ENCODE assay signal across 9 cellular contexts in the genomic region with DNA sequence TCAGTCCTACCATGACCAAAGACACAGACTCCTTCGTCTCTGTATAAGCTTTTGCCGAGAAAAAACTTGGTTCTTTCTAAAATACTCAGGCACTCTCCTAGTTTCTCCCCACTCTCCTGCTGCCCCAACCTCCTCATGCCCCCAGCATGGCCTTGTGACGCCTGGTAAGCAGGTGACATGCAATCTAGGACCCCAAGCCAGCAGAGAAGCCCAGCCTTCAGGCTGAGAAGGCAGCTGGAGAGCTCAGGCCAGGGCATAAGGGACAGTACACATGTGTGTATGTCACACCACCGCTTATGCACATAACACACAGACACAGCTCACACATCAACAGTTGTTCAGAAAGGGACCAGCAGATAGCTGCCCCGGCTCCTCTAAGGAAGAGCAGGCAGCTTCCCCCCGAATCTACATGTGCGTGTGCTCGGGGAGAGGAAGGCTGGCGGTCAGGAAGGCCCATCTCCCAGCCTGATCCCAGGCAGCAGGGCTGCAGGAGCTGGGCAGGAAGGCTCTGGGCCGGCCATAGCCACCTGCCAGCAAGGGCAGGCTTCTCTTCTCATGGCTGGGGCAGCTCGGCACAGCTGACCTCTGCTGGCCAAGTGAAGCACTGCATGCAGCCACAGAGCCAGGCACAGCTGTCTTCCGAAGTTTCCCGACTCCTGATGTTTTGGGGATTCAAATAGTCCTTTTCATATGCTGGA. TPM values are rescaled to one million over a fixed set of nuclear protein-coding genes. Genes with fewer than 3 reads are reported as not detected.
A peak's percentile ranks its signal among the peaks of the same experiment; 100 is the strongest.
DNase-seq lines count a peak whose midpoint lies in the region; ATAC-seq, FAIRE-seq and TF ChIP-seq lines count a peak whose summit lies in the region.
"Had no signal": no experiment of that assay in that cellular context is flagged by ENCODE, and none has a peak within 500 bp of the region (broad histone marks: within the 10 kb centered on the region; RNA-seq: fewer than 3 reads in every experiment).

No MANE protein-coding gene starts in this region.

- peaks cover 31 to 50% (median 45%) of the 10 kb centered on the region in 4 experiments for H3K36me3 ChIP-seq in H1 (ENCODE audit: control insufficient read depth in 2 of 4, insufficient read depth in 4 of 4, low read length in 3 of 4)

- no peak overlapping the region for H4K5ac ChIP-seq in H1 (ENCODE audit: insufficient read length, low read depth, low read length)

- H3K27ac Mint-ChIP-seq in activated CD8-positive, alpha-beta memory T cell treated with anti-CD3 and anti-CD28 coated beads, Interleukin-2, amount 10 ng/mL, durations not matched to agents 7 days and 5 days, result peak overlapping the region; percentile 41
- H3K27ac Mint-ChIP-seq in stimulated activated naive B cell treated with anti-CD40 and anti-IgM and Interleukin-4, amounts not matched to agents 10 μg/mL and 1 μg/mL and 100 μg/mL, for 72 hours, result peak overlapping the region; percentile 89

- DNase-seq in NOMO-1 (lab: John Stamatoyannopoulos, UW; ENCODE audit: unreplicated experiment in 2 of 2) (peak; percentile 27 to 30), H1 (ENCODE audit: low read depth in 1 of 2, low spot score in 2 of 2) (peak; percentile 36 to 88), midbrain (lab: John Stamatoyannopoulos, UW) (peak; percentile 67)
- peak; percentile 73 for DNase-seq in activated CD8-positive, alpha-beta memory T cell treated with anti-CD3 and anti-CD28 coated beads, Interleukin-2, amount 10 ng/mL, durations not matched to agents 7 days and 5 days
- DNase-seq in stimulated activated naive B cell treated with anti-CD40 and anti-IgM and Interleukin-4, amounts not matched to agents 10 μg/mL and 1 μg/mL and 100 μg/mL, for 72 hours, result peak; percentile 37

- H3K9ac ChIP-seq in H1 (replicated peaks in 1 of 4; ENCODE audit: extremely low read depth in 1 of 4, low read depth in 3 of 4, low read length in 3 of 4), result no peak overlapping the region

- H3K79me2 ChIP-seq in H1 (ENCODE audit: control insufficient read depth in 1 of 2, insufficient read depth in 2 of 2, low read length in 2 of 2), result no peaks in the 10 kb centered on the region; a peak in 1 of 4 replicates

- no peak for TF ChIP-seq POLR2A in H1 (IDR thresholded peaks at IDR 0.05; ENCODE audit: control extremely low read depth in 1 of 2, low read depth in 2 of 2, low read length in 2 of 2)

- H3K27me3 ChIP-seq in H1 (replicated peaks in 1 of 4; ENCODE audit: control insufficient read depth in 3 of 4, extremely low read depth in 1 of 4, insufficient read depth in 3 of 4, low read length in 3 of 4), result no peaks in the 10 kb centered on the region; a peak in 1 of 7 replicates

- POLR2A ChIA-PET in H1 (lab: Charles Lee; ENCODE audit: partially characterized antibody), result interaction anchor here (0.6 to 8.3 kb wide), 15 partner anchors 6 to 409 kb away, joined by 3 to 89 read pairs (median 4); a partner anchor contains a TSS

- no peak overlapping the region for H3K56ac ChIP-seq in H1 (replicated peaks; ENCODE audit: insufficient read length, low read depth, low read length)

- H2BK15ac ChIP-seq in H1 (ENCODE audit: low read length), result no peak overlapping the region

- TF ChIP-seq CTCF in GM12872 (IDR thresholded peaks at IDR 0.05; ENCODE audit: insufficient read depth, low read depth, low read length) (peak; percentile 99), H1 (IDR thresholded peaks at IDR 0.05; ENCODE audit: control extremely low read depth in 1 of 3, insufficient read depth in 1 of 3, low read depth in 1 of 3, low read length in 3 of 3) (peak; percentile 91 to 98 (median 96))

- no peak overlapping the region for H3K18ac ChIP-seq in H1 (ENCODE audit: extremely low read depth, low read length)

- peak; percentile 62 for ATAC-seq in HG03045 (IDR thresholded peaks at IDR 0.05; ENCODE audit: unreplicated experiment)
- peak; percentile 91 for ATAC-seq in activated CD8-positive, alpha-beta memory T cell treated with anti-CD3 and anti-CD28 coated beads, Interleukin-2, amount 10 ng/mL, durations not matched to agents 7 days and 5 days
- peak; percentile 87 to 89 for ATAC-seq in stimulated activated naive B cell treated with anti-CD40 and anti-IgM and Interleukin-4, amounts not matched to agents 10 μg/mL and 1 μg/mL and 100 μg/mL, for 72 hours (replicated peaks)
- ATAC-seq in GM21528 (IDR thresholded peaks at IDR 0.05; ENCODE audit: low FRiP score, unreplicated experiment), result no peak

- no peak overlapping the region for H2AK5ac ChIP-seq in H1 (ENCODE audit: low read depth, low read length)

- TF ChIP-seq RAD21 in H1 (IDR thresholded peaks at IDR 0.05 in 1 of 2, conservative IDR thresholded peaks at IDR 0.05 in 1 of 2; ENCODE audit: low read depth in 2 of 2, low read length in 2 of 2), result peak; percentile 81 to 84

- no peak overlapping the region for H4K91ac ChIP-seq in H1 (replicated peaks; ENCODE audit: insufficient read length, low read length)

- H3K79me1 ChIP-seq in H1 (ENCODE audit: low read depth, low read length), result no peaks in the 10 kb centered on the region

- no peak overlapping the region for H3K27ac ChIP-seq in H1 (ENCODE audit: low read depth, low read length)

- no peak overlapping the region for H3K4me3 Mint-ChIP-seq in activated CD8-positive, alpha-beta memory T cell treated with anti-CD3 and anti-CD28 coated beads, Interleukin-2, amount 10 ng/mL, durations not matched to agents 7 days and 5 days
- H3K4me3 Mint-ChIP-seq in stimulated activated naive B cell treated with anti-CD40 and anti-IgM and Interleukin-4, amounts not matched to agents 10 μg/mL and 1 μg/mL and 100 μg/mL, for 72 hours, result no peak overlapping the region

- CTCF ChIA-PET in activated CD8-positive, alpha-beta memory T cell treated with anti-CD3 and anti-CD28 coated beads, Interleukin-2, amount 10 ng/mL, durations not matched to agents 7 days and 5 days (lab: Charles Lee), result interaction anchor here (0.7 to 3.9 kb wide), 42 partner anchors 9 to 625 kb away, joined by 3 to 37 read pairs (median 4); a partner anchor contains a TSS
- CTCF ChIA-PET in H1 (lab: Charles Lee; ENCODE audit: partially characterized antibody), result interaction anchor here (0.5 to 10.2 kb wide), 40 partner anchors 8 to 1827 kb away, joined by 3 to 98 read pairs (median 4); a partner anchor contains a TSS

- WGBS in H1 (ENCODE audit: extremely low coverage in 1 of 2, insufficient coverage in 1 of 2, insufficient read length in 1 of 2, insufficient replicate concordance in 2 of 2, low coverage in 1 of 2, low lambda C conversion rate in 2 of 2, missing lambda C conversion rate in 1 of 2), 2 experiments, result 81% methylated on average over 12 of the region's 13 CpGs; no CpG with 5 or more reads in 1 of the 2 experiments

- no peak overlapping the region for H3K23ac ChIP-seq in H1 (ENCODE audit: insufficient read length)

- no peaks in the 10 kb centered on the region for H3K27me3 Mint-ChIP-seq in activated CD8-positive, alpha-beta memory T cell treated with anti-CD3 and anti-CD28 coated beads, Interleukin-2, amount 10 ng/mL, durations not matched to agents 7 days and 5 days
- no peaks in the 10 kb centered on the region for H3K27me3 Mint-ChIP-seq in stimulated activated naive B cell treated with anti-CD40 and anti-IgM and Interleukin-4, amounts not matched to agents 10 μg/mL and 1 μg/mL and 100 μg/mL, for 72 hours

- H3K4me2 ChIP-seq in H1 (ENCODE audit: insufficient read depth in 1 of 2, low read depth in 2 of 2, low read length in 2 of 2), result no peak overlapping the region

- no peaks in the 10 kb centered on the region for H3K4me1 Mint-ChIP-seq in activated CD8-positive, alpha-beta memory T cell treated with anti-CD3 and anti-CD28 coated beads, Interleukin-2, amount 10 ng/mL, durations not matched to agents 7 days and 5 days
- peaks cover 13 to 22% of the 10 kb centered on the region in 2 donors for H3K4me1 Mint-ChIP-seq in stimulated activated naive B cell treated with anti-CD40 and anti-IgM and Interleukin-4, amounts not matched to agents 10 μg/mL and 1 μg/mL and 100 μg/mL, for 72 hours

- H3K4me3 ChIP-seq in H1 (ENCODE audit: extremely low read depth in 1 of 4, insufficient read depth in 2 of 4, low read depth in 3 of 4, low read length in 4 of 4), result no peak overlapping the region

- no peak overlapping the region for H2BK12ac ChIP-seq in H1 (ENCODE audit: low read depth, low read length)

- no peaks in the 10 kb centered on the region; a peak in 1 of 7 replicates for H3K4me1 ChIP-seq in H1 (replicated peaks in 1 of 4; ENCODE audit: control insufficient read depth in 3 of 4, insufficient read depth in 4 of 4, low read length in 3 of 4)

- no peak for TF ChIP-seq EP300 in H1 (IDR thresholded peaks at IDR 0.05; ENCODE audit: borderline replicate concordance in 1 of 2, low read depth in 2 of 2, low read length in 2 of 2)

- no peak for FAIRE-seq in H1 (lab: Jason Lieb, UNC)

- H3K23me2 ChIP-seq in H1 (ENCODE audit: low read depth, low read length), result no peaks in the 10 kb centered on the region

- no peak overlapping the region for H3K4ac ChIP-seq in H1 (replicated peaks; ENCODE audit: insufficient read length, low read depth, low read length)

- H4K20me1 ChIP-seq in H1 (replicated peaks in 1 of 2; ENCODE audit: control insufficient read depth in 1 of 2, insufficient read depth in 2 of 2, low read length in 2 of 2), result peaks cover 2 to 31% of the 10 kb centered on the region in 2 experiments

- no peak overlapping the region for H4K8ac ChIP-seq in H1 (ENCODE audit: extremely low read depth, insufficient read depth, low read length)

- peaks cover 34% of the 10 kb centered on the region for H3K36me3 Mint-ChIP-seq in activated CD8-positive, alpha-beta memory T cell treated with anti-CD3 and anti-CD28 coated beads, Interleukin-2, amount 10 ng/mL, durations not matched to agents 7 days and 5 days
- H3K36me3 Mint-ChIP-seq in stimulated activated naive B cell treated with anti-CD40 and anti-IgM and Interleukin-4, amounts not matched to agents 10 μg/mL and 1 μg/mL and 100 μg/mL, for 72 hours, result peaks cover 39 to 53% of the 10 kb centered on the region in 2 donors

- no peak overlapping the region for H2BK120ac ChIP-seq in H1 (replicated peaks; ENCODE audit: low read depth, low read length)

- H2BK20ac ChIP-seq in H1 (ENCODE audit: low read length), result no peak overlapping the region

- H3K14ac ChIP-seq in H1 (ENCODE audit: insufficient read length), result no peak overlapping the region

- no peak overlapping the region for H2AFZ ChIP-seq in H1 (ENCODE audit: low read length)

- no peak overlapping the region for H2BK5ac ChIP-seq in H1 (ENCODE audit: low read depth, low read length)

- H3K9me3 Mint-ChIP-seq in activated CD8-positive, alpha-beta memory T cell treated with anti-CD3 and anti-CD28 coated beads, Interleukin-2, amount 10 ng/mL, durations not matched to agents 7 days and 5 days (ENCODE audit: low read depth), result no peaks in the 10 kb centered on the region
- no peaks in the 10 kb centered on the region for H3K9me3 Mint-ChIP-seq in stimulated activated naive B cell treated with anti-CD40 and anti-IgM and Interleukin-4, amounts not matched to agents 10 μg/mL and 1 μg/mL and 100 μg/mL, for 72 hours

- no peaks in the 10 kb centered on the region for H3K9me3 ChIP-seq in H1 (ENCODE audit: insufficient read depth in 2 of 2, low read depth in 1 of 2, low read length in 1 of 2)

RNA-seq across cellular contexts. Expression of a gene that starts 8.5 kb away (rescaled TPM):
- 100 to 1,000 TPM in 1 of 2 experiments, 10 to 100 TPM in 1; 97.4 to 102 TPM for total RNA-seq in activated CD8-positive, alpha-beta memory T cell treated with anti-CD3 and anti-CD28 coated beads, Interleukin-2, amount 10 ng/mL, durations not matched to agents 7 days and 5 days
- 55.4 and 56.9 TPM in 2 replicates for total RNA-seq in H1 (2021; fragmentation: NEBNext Ultra II Directional; extraction: Animal tissue kit (Norgen Biotek cat#: 25700))
- polyA plus RNA-seq in H1 (2011; rRNA removed), result 81.6 and 82.0 TPM in 2 replicates
- 79.6 TPM for polyA plus RNA-seq in H1 (2011; cell fraction: cytosol; rRNA removed)
- 179 TPM for polyA plus RNA-seq in H1 (2011; cell fraction: nucleus; rRNA removed)
- polyA plus RNA-seq in H1 (2012, experiment 1 of 2), result 73.0 to 92.1 TPM (median 90.5 TPM) in 4 replicates
- polyA plus RNA-seq in H1 (2012, experiment 2 of 2), result 88.4 TPM
- polyA plus RNA-seq in H1 (2013, experiment 1 of 2), result 59.0 TPM
- 54.2 TPM for polyA plus RNA-seq in H1 (2013, experiment 2 of 2)
- 82.6 and 86.4 TPM in 2 replicates for polyA minus RNA-seq in H1 (2011; rRNA and poly(A)+ RNA removed)
- 34.8 TPM for polyA minus RNA-seq in H1 (2011; cell fraction: cytosol; rRNA and poly(A)+ RNA removed)
- polyA minus RNA-seq in H1 (2011; cell fraction: nucleus; rRNA and poly(A)+ RNA removed), result 64.0 TPM

RNA-seq across cellular contexts. Expression of a gene that starts 16.8 kb away (rescaled TPM):
- total RNA-seq in activated CD8-positive, alpha-beta memory T cell treated with anti-CD3 and anti-CD28 coated beads, Interleukin-2, amount 10 ng/mL, durations not matched to agents 7 days and 5 days, result 10 to 100 TPM; 74.8 to 77.4 TPM
- total RNA-seq in H1 (2021; fragmentation: NEBNext Ultra II Directional; extraction: Animal tissue kit (Norgen Biotek cat#: 25700)), result 41.1 and 44.9 TPM in 2 replicates
- polyA plus RNA-seq in H1 (2011; rRNA removed), result 76.7 and 91.9 TPM in 2 replicates
- polyA plus RNA-seq in H1 (2011; cell fraction: cytosol; rRNA removed), result 72.2 TPM
- 68.9 TPM for polyA plus RNA-seq in H1 (2011; cell fraction: nucleus; rRNA removed)
- 39.2 to 48.0 TPM (median 42.1 TPM) in 4 replicates for polyA plus RNA-seq in H1 (2012, experiment 1 of 2)
- 39.9 TPM for polyA plus RNA-seq in H1 (2012, experiment 2 of 2)
- polyA plus RNA-seq in H1 (2013, experiment 1 of 2), result 40.7 TPM
- 46.2 TPM for polyA plus RNA-seq in H1 (2013, experiment 2 of 2)
- polyA minus RNA-seq in H1 (2011; rRNA and poly(A)+ RNA removed), result 38.6 and 54.2 TPM in 2 replicates
- 47.6 TPM for polyA minus RNA-seq in H1 (2011; cell fraction: cytosol; rRNA and poly(A)+ RNA removed)
- 39.0 TPM for polyA minus RNA-seq in H1 (2011; cell fraction: nucleus; rRNA and poly(A)+ RNA removed)

RNA-seq across cellular contexts. Expression of a gene that starts 24.1 kb away (rescaled TPM):
- total RNA-seq in activated CD8-positive, alpha-beta memory T cell treated with anti-CD3 and anti-CD28 coated beads, Interleukin-2, amount 10 ng/mL, durations not matched to agents 7 days and 5 days, result not detected
- total RNA-seq in H1 (2021; fragmentation: NEBNext Ultra II Directional; extraction: Animal tissue kit (Norgen Biotek cat#: 25700)), result 0.06 TPM in 1 of 2 replicates, not detected in the other
- polyA plus RNA-seq in H1 (2011; rRNA removed), result 0.14 and 0.21 TPM in 2 replicates
- 0.10 TPM for polyA plus RNA-seq in H1 (2011; cell fraction: cytosol; rRNA removed)
- 0.31 TPM for polyA plus RNA-seq in H1 (2011; cell fraction: nucleus; rRNA removed)
- polyA plus RNA-seq in H1 (2012, experiment 1 of 2), result 0.09 to 0.18 TPM (median 0.13 TPM) in 3 of 4 replicates, not detected in the other
- polyA plus RNA-seq in H1 (2012, experiment 2 of 2), result 0.05 TPM
- 0.16 TPM for polyA plus RNA-seq in H1 (2013, experiment 1 of 2)
- polyA plus RNA-seq in H1 (2013, experiment 2 of 2), result 0.13 TPM
- polyA minus RNA-seq in H1 (2011; rRNA and poly(A)+ RNA removed), result 0.06 and 0.22 TPM in 2 replicates
- not detected for polyA minus RNA-seq in H1 (2011; cell fraction: cytosol; rRNA and poly(A)+ RNA removed)
- not detected for polyA minus RNA-seq in H1 (2011; cell fraction: nucleus; rRNA and poly(A)+ RNA removed)
- total RNA-seq: glomerular endothelial cell had no signal

RNA-seq across cellular contexts. Expression of a gene that starts 41.2 kb away (rescaled TPM):
- total RNA-seq in activated CD8-positive, alpha-beta memory T cell treated with anti-CD3 and anti-CD28 coated beads, Interleukin-2, amount 10 ng/mL, durations not matched to agents 7 days and 5 days, result 100 to 1,000 TPM; 134 to 136 TPM
- total RNA-seq in H1 (2021; fragmentation: NEBNext Ultra II Directional; extraction: Animal tissue kit (Norgen Biotek cat#: 25700)), result 89.1 and 91.6 TPM in 2 replicates
- 71.6 and 108 TPM in 2 replicates for polyA plus RNA-seq in H1 (2011; rRNA removed)
- polyA plus RNA-seq in H1 (2011; cell fraction: cytosol; rRNA removed), result 60.6 TPM
- 125 TPM for polyA plus RNA-seq in H1 (2011; cell fraction: nucleus; rRNA removed)
- 47.3 to 67.1 TPM (median 62.3 TPM) in 4 replicates for polyA plus RNA-seq in H1 (2012, experiment 1 of 2)
- 58.0 TPM for polyA plus RNA-seq in H1 (2012, experiment 2 of 2)
- 38.5 TPM for polyA plus RNA-seq in H1 (2013, experiment 1 of 2)
- 34.1 TPM for polyA plus RNA-seq in H1 (2013, experiment 2 of 2)
- polyA minus RNA-seq in H1 (2011; rRNA and poly(A)+ RNA removed), result 126 and 130 TPM in 2 replicates
- 53.8 TPM for polyA minus RNA-seq in H1 (2011; cell fraction: cytosol; rRNA and poly(A)+ RNA removed)
- polyA minus RNA-seq in H1 (2011; cell fraction: nucleus; rRNA and poly(A)+ RNA removed), result 46.3 TPM
